Comparison of ENCODE assay signal across 2 cellular contexts in the genomic region with DNA sequence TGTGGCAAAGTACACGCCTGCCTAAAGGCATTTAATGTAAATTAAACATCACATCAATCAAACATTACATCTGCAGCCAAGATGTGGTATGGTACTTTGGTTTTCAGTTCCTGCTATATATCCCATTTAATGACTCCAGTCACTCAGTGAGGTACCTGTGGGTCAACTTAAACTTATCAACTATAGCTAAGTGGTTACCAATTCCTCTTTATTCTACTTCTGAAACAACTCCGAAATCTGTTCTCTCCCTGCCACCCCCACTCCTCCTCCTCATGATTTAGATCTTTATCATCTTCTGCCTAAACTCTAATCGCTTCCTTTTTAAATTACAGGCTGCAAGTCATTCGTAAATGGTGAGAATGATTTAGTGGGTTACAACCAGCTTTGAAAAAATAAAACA.
TF ChIP-seq lines count a peak whose summit lies in the region.

No MANE protein-coding gene starts in this region.

TF ChIP-seq in GM12891, 5 proteins besides CTCF, POLR2A, EP300 and RAD21:
- no peak for TF ChIP-seq POLR2AphosphoS5 (IDR thresholded peaks at IDR 0.05; ENCODE audit: low read depth, low read length)
- TF ChIP-seq PAX5 (IDR thresholded peaks at IDR 0.05; ENCODE audit: insufficient read depth, low read length, severe bottlenecking) = no peak
- TF ChIP-seq POU2F2 (IDR thresholded peaks at IDR 0.05; ENCODE audit: low read depth, low read length) = no peak
- peak; percentile 45; the same call in 1 of the 2 replicates for TF ChIP-seq SPI1 (IDR thresholded peaks at IDR 0.05; ENCODE audit: low read depth, low read length)
- TF ChIP-seq TAF1 (IDR thresholded peaks at IDR 0.05; ENCODE audit: low read depth, low read length) = no peak

TF ChIP-seq in K562, 482 proteins besides CTCF, POLR2A, EP300 and RAD21:
- TF ChIP-seq, protein P1, sequence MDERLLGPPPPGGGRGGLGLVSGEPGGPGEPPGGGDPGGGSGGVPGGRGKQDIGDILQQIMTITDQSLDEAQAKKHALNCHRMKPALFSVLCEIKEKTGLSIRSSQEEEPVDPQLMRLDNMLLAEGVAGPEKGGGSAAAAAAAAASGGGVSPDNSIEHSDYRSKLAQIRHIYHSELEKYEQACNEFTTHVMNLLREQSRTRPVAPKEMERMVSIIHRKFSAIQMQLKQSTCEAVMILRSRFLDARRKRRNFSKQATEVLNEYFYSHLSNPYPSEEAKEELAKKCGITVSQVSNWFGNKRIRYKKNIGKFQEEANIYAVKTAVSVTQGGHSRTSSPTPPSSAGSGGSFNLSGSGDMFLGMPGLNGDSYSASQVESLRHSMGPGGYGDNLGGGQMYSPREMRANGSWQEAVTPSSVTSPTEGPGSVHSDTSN (CRISPR knock-in tag; IDR thresholded peaks at IDR 0.05; ENCODE audit: low read depth) = no peak
- TF ChIP-seq, protein P1 (tag; conservative IDR thresholded peaks at IDR 0.05; ENCODE audit: low read depth) = no peak
- TF ChIP-seq MEIS2 (IDR thresholded peaks at IDR 0.05; ENCODE audit: partially characterized antibody) = peak; percentile 3
TF ChIP-seq in K562: peak in this region for 1.
